Comparison of ENCODE assay signal across 30 cellular contexts in genomic region chr6:4464638-4465037, GRCh38.
"Had no signal": no experiment of that assay in that cellular context is flagged by ENCODE, and none has a peak within 500 bp of the region (broad histone marks: within the 10 kb centered on the region; RNA-seq: fewer than 3 reads in every experiment).

No MANE protein-coding gene starts in this region.

- H3K27me3 ChIP-seq: ovary, right lobe of liver, sigmoid colon, spleen, suprapubic skin, testis, tibial nerve, upper lobe of left lung, vagina had no signal

- H3K27ac ChIP-seq: ovary, parathyroid adenoma, psoas muscle, right lobe of liver, sigmoid colon, skin epidermis, spleen, suprapubic skin, testis, tibial nerve, upper lobe of left lung, vagina had no signal

- H3K79me2 ChIP-seq: parathyroid adenoma had no signal

- DNase-seq: naive thymus-derived CD8-positive, alpha-beta T cell; nephron progenitor cell; occipital lobe; ovary; posterior cingulate gyrus; psoas muscle; right cardiac atrium; right lobe of liver; sigmoid colon; spleen; stimulated activated CD4-positive, alpha-beta T cell treated with anti-CD3 and anti-CD28 coated beads, Interleukin-12 subunit alpha, Interleukin-12 subunit beta, amount 100 ng/mL, for 4 hours; stimulated activated CD4-positive, alpha-beta T cell treated with anti-CD3 and anti-CD28 coated beads, Interleukin-1b, Interleukin-23, amount 100 ng/mL, for 48 hours; stimulated activated CD4-positive, alpha-beta T cell treated with anti-CD3 and anti-CD28 coated beads, Interleukin-4, amount 100 ng/mL, for 1 hour; stimulated activated CD4-positive, alpha-beta T cell treated with anti-CD3 and anti-CD28 coated beads, Interleukin-4, amount 100 ng/mL, for 4 hours; stimulated activated CD8-positive, alpha-beta memory T cell treated with anti-CD3 and anti-CD28 coated beads, Interleukin-4, amount 100 ng/mL, for 48 hours; stimulated activated naive CD4-positive, alpha-beta T cell; stimulated activated naive CD8-positive, alpha-beta T cell treated with anti-CD3 and anti-CD28 coated beads, Interleukin-15, amount 100 ng/mL, for 72 hours; stimulated activated naive CD8-positive, alpha-beta T cell treated with anti-CD3 and anti-CD28 coated beads, Interleukin-15, Interleukin-2, amounts not matched to agents 100 U/mL and 50 U/mL, for 24 hours; substantia nigra; testis; trophoblast cell; upper lobe of left lung had no signal

- ATAC-seq: naive thymus-derived CD8-positive, alpha-beta T cell; natural killer cell treated with Interleukin-12 subunit alpha and Interleukin-12 subunit beta and Interleukin-15 and Interleukin-18, amount 100 ng/mL, for 72 hours; psoas muscle; right cardiac atrium; right lobe of liver; stimulated activated memory B cell treated with anti-CD40 and anti-IgM and Interleukin-4, amounts not matched to agents 10 μg/mL and 1 μg/mL and 100 μg/mL, for 72 hours; stimulated activated naive CD8-positive, alpha-beta T cell treated with anti-CD3 and anti-CD28 coated beads, Interleukin-15, amount 100 ng/mL, for 72 hours; stimulated activated naive CD8-positive, alpha-beta T cell treated with anti-CD3 and anti-CD28 coated beads, Interleukin-15, Interleukin-2, amounts not matched to agents 100 U/mL and 50 U/mL, for 24 hours had no signal

- H3K4me2 ChIP-seq: smooth muscle cell had no signal

- H3K36me3 ChIP-seq: ovary, right lobe of liver, sigmoid colon, spleen, suprapubic skin, tibial nerve, upper lobe of left lung, vagina had no signal

- H3K9ac ChIP-seq: parathyroid adenoma had no signal

- H3K4me3 ChIP-seq: ovary, psoas muscle, right lobe of liver, sigmoid colon, skin epidermis, smooth muscle cell, spleen, suprapubic skin, testis, tibial nerve, upper lobe of left lung, vagina had no signal

- H3K4me1 ChIP-seq: parathyroid adenoma, right lobe of liver had no signal

- H2AFZ ChIP-seq: parathyroid adenoma had no signal

- H3K9me3 ChIP-seq: ovary, psoas muscle, right lobe of liver, sigmoid colon, spleen, suprapubic skin, testis, tibial nerve, upper lobe of left lung, vagina had no signal
